14 cellular contexts compared by ENCODE assay signal in genomic region chr22:25023879-25024278, GRCh38.
"Had no signal": no experiment of that assay in that cellular context is flagged by ENCODE, and none has a peak within 500 bp of the region (broad histone marks: within the 10 kb centered on the region; RNA-seq: fewer than 3 reads in every experiment).

No MANE protein-coding gene starts in this region.

- H3K36me3 ChIP-seq: heart right ventricle, left lung, thoracic aorta had no signal

- H3K9me3 Mint-ChIP-seq: activated naive CD4-positive, alpha-beta T cell treated with anti-CD3 and anti-CD28 coated beads, Interleukin-2, amount 10 ng/mL, durations not matched to agents 7 days and 5 days; activated T-helper 2 cell treated with anti-CD3 and anti-CD28 coated beads, Interferon-gamma antibody, Interleukin-2, Interleukin-4, amounts not matched to agents 10 μg/mL and 5 μg/mL and 100 μg/mL, durations not matched to agents 14 hours and 24 hours and 36 hours; dendritic cell treated with granulocyte-macrophage colony-stimulating factor and Interleukin-4, amounts not matched to agents 40 ng/mL and 50 ng/mL, for 4 days; effector memory CD8-positive, alpha-beta T cell; memory B cell had no signal

- H3K27me3 Mint-ChIP-seq: dendritic cell treated with granulocyte-macrophage colony-stimulating factor and Interleukin-4, amounts not matched to agents 40 ng/mL and 50 ng/mL, for 4 days had no signal

- H3K4me3 Mint-ChIP-seq: activated naive CD4-positive, alpha-beta T cell treated with anti-CD3 and anti-CD28 coated beads, Interleukin-2, amount 10 ng/mL, durations not matched to agents 7 days and 5 days; dendritic cell treated with granulocyte-macrophage colony-stimulating factor and Interleukin-4, amounts not matched to agents 40 ng/mL and 50 ng/mL, for 4 days; effector memory CD8-positive, alpha-beta T cell; memory B cell had no signal

- H3K36me3 Mint-ChIP-seq: activated naive CD4-positive, alpha-beta T cell treated with anti-CD3 and anti-CD28 coated beads, Interleukin-2, amount 10 ng/mL, durations not matched to agents 7 days and 5 days; memory B cell had no signal

- H3K9me3 ChIP-seq: body of pancreas, heart right ventricle, left lung, stomach, thoracic aorta had no signal

- ATAC-seq: body of pancreas; effector memory CD8-positive, alpha-beta T cell; heart right ventricle; left lung had no signal

- DNase-seq: activated naive CD4-positive, alpha-beta T cell treated with anti-CD3 and anti-CD28 coated beads, Interleukin-2, amount 10 ng/mL, durations not matched to agents 7 days and 5 days; body of pancreas; cerebellar nuclear complex; effector memory CD8-positive, alpha-beta T cell; foreskin melanocyte; heart right ventricle; islet precursor cell; left lung; stomach had no signal

- H3K27me3 ChIP-seq: body of pancreas, heart right ventricle, left lung, stomach had no signal

- H3K27ac Mint-ChIP-seq: activated naive CD4-positive, alpha-beta T cell treated with anti-CD3 and anti-CD28 coated beads, Interleukin-2, amount 10 ng/mL, durations not matched to agents 7 days and 5 days; activated T-helper 2 cell treated with anti-CD3 and anti-CD28 coated beads, Interferon-gamma antibody, Interleukin-2, Interleukin-4, amounts not matched to agents 10 μg/mL and 5 μg/mL and 100 μg/mL, durations not matched to agents 14 hours and 24 hours and 36 hours; dendritic cell treated with granulocyte-macrophage colony-stimulating factor and Interleukin-4, amounts not matched to agents 40 ng/mL and 50 ng/mL, for 4 days; effector memory CD8-positive, alpha-beta T cell; memory B cell had no signal

- H3K4me3 ChIP-seq: body of pancreas, heart right ventricle, left lung, skin epidermis, stomach, thoracic aorta had no signal

- H3K4me1 Mint-ChIP-seq: memory B cell had no signal
